ENCODE assay signal across 7 cellular contexts in the genomic region with DNA sequence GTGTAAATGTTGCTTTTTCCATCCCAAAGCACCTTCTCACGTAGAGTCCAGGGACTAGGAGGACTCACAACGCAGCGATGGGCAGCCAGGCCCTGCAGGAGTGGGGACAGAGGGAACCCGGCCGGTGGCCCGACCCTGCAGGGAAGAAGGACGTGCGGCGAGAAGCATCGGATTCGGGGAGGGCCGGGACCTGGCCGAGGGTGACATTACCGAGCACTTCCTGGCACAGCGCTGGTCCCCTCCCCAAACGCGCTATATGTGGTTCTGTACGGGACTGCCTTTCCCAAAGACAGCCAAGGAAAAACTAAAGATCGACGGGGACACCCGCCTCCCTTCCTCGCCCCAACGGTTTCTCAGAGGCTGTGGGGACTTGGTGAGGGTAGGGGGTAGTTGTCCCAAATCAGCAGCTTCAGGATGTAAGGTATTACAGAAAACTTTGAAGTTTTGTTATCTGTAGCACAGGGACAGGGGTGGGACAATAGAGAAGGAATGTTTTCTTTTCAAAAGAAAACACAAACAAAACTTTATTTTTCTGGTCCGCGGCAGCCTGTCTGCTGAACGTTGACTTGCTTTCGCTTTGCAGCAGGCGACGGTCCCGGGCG. TPM values are rescaled to one million over a fixed set of nuclear protein-coding genes. Genes with fewer than 3 reads are reported as not detected.
DNase-seq lines count a peak whose midpoint lies in the region; ATAC-seq, FAIRE-seq and TF ChIP-seq lines count a peak whose summit lies in the region.

No MANE protein-coding gene starts in this region.

- no peaks in the 10 kb centered on the region for H3K9me3 Mint-ChIP-seq in GM23338

- SMC1A ChIA-PET in GM12878 (lab: Charles Lee; ENCODE audit: uncharacterized antibody, unreplicated experiment), result interaction anchor here (1.0 to 3.4 kb wide), 11 partner anchors 23 to 483 kb away, joined by 3 to 16 read pairs (median 4); no protein-coding TSS in a partner anchor

- peaks cover 8% of the 10 kb centered on the region for H3K27me3 Mint-ChIP-seq in GM23338 (ENCODE audit: insufficient read depth, low read depth, poor library complexity)

- CTCF ChIA-PET in SK-N-SH (lab: Yijun Ruan, JAX), result interaction anchor here (0.6 to 2.8 kb wide), 6 partner anchors 317 to 728 kb away, joined by 3 to 14 read pairs (median 3); no protein-coding TSS in a partner anchor
- CTCF ChIA-PET in GM12878 (lab: Yijun Ruan, JAX), result interaction anchor here (1.0 to 2.3 kb wide), 2 partner anchors 21 to 24 kb away, joined by 3 to 8 read pairs; no protein-coding TSS in a partner anchor

- no peak overlapping the region for H3K27ac ChIP-seq in GM23338 (ENCODE audit: low read depth)
- peak overlapping the region; percentile 29 to 97; a peak in 3 of 4 replicates for H3K27ac ChIP-seq in SK-N-SH (ENCODE audit: low read depth in 2 of 2, low read length in 1 of 2)
- H3K27ac ChIP-seq in GM12878 (ENCODE audit: control insufficient read depth, insufficient read depth), result no peak overlapping the region
- H3K27ac ChIP-seq in small intestine (ENCODE audit: low read depth in 1 of 2, low read length in 1 of 2), result peak overlapping the region; percentile 82 to 98

- peak overlapping the region; percentile 88 for H3K4me3 Mint-ChIP-seq in GM23338

- H3K36me3 ChIP-seq in GM23338 (ENCODE audit: insufficient read depth) (no peaks in the 10 kb centered on the region), SK-N-SH (replicated peaks in 1 of 2; ENCODE audit: control insufficient read depth in 1 of 2, insufficient read depth in 2 of 2, low read length in 1 of 2) (no peaks in the 10 kb centered on the region), GM12878 (ENCODE audit: control insufficient read depth in 2 of 2, insufficient read depth in 2 of 2, low read length in 1 of 2) (no peaks in the 10 kb centered on the region), small intestine (ENCODE audit: control insufficient read depth in 2 of 2, insufficient read depth in 2 of 2, low read length in 2 of 2) (no peaks in the 10 kb centered on the region)

- ATAC-seq in GM23338 (peak; percentile 40), GM12878 (peak; percentile 13), GM21528 (IDR thresholded peaks at IDR 0.05; ENCODE audit: low FRiP score, unreplicated experiment) (no peak)

- TF ChIP-seq RAD21 in SK-N-SH (IDR thresholded peaks at IDR 0.05; ENCODE audit: low read length) (peak; percentile 37; the same call in 1 of the 2 replicates), GM12878 (IDR thresholded peaks at IDR 0.05; ENCODE audit: insufficient read depth, low read depth, low read length) (peak; percentile 49)

- 0 out of 2 replicates have a peak, but pooled peaks cover 7% of the 10 kb centered on the region for H4K20me1 ChIP-seq in GM23338 (replicated peaks; ENCODE audit: insufficient read depth)
- no peaks in the 10 kb centered on the region for H4K20me1 ChIP-seq in SK-N-SH (ENCODE audit: insufficient read depth)
- no peaks in the 10 kb centered on the region for H4K20me1 ChIP-seq in GM12878 (ENCODE audit: control insufficient read depth, insufficient read depth)

- peaks cover 36% of the 10 kb centered on the region; the same call in 2 of the 3 replicates for H3K4me1 Mint-ChIP-seq in GM23338

- TF ChIP-seq CTCF in GM23338 (conservative IDR thresholded peaks at IDR 0.05; ENCODE audit: low read depth in 2 of 2) (no peak), SK-N-SH (IDR thresholded peaks at IDR 0.05) (no peak), GM12878 (IDR thresholded peaks at IDR 0.05 in 2 of 3, conservative IDR thresholded peaks at IDR 0.05 in 1 of 3; ENCODE audit: control insufficient read depth in 2 of 3, extremely low read depth in 1 of 3, insufficient read depth in 1 of 3, low read depth in 3 of 3, low read length in 3 of 3) (peak in 2 of 3 experiments; percentile 12 to 36; a peak in 1 of 6 replicates)

- peaks cover 36% of the 10 kb centered on the region for H3K4me1 ChIP-seq in GM23338 (ENCODE audit: insufficient read depth)
- H3K4me1 ChIP-seq in SK-N-SH (ENCODE audit: control insufficient read depth in 1 of 2, insufficient read depth in 2 of 2, low read depth in 1 of 2, low read length in 1 of 2), result peaks cover 2 to 14% of the 10 kb centered on the region in 2 experiments; a peak in 3 of 4 replicates
- H3K4me1 ChIP-seq in GM12878 (ENCODE audit: control insufficient read depth, insufficient read depth, low read length), result peaks cover 20% of the 10 kb centered on the region
- H3K4me1 ChIP-seq in small intestine (ENCODE audit: control insufficient read depth in 2 of 2, insufficient read depth in 1 of 2, low read depth in 1 of 2, low read length in 1 of 2), result peaks cover 2 to 3% of the 10 kb centered on the region in 2 donors

- TF ChIP-seq POLR2A in GM12878 (IDR thresholded peaks at IDR 0.05; ENCODE audit: low read depth, low read length), result no peak

- H3K79me2 ChIP-seq in GM23338 (replicated peaks; ENCODE audit: insufficient read depth) (peaks cover 23% of the 10 kb centered on the region), SK-N-SH (ENCODE audit: insufficient read depth) (peaks cover 37% of the 10 kb centered on the region), GM12878 (ENCODE audit: control insufficient read depth, insufficient read depth, low read length) (peaks cover 35% of the 10 kb centered on the region)

- H3K4me2 ChIP-seq in GM23338 (peak overlapping the region; percentile 98), SK-N-SH (peak overlapping the region; percentile 80), GM12878 (ENCODE audit: control insufficient read depth, insufficient read depth) (peak overlapping the region; percentile 98)

- no peak overlapping the region for H3K27ac Mint-ChIP-seq in GM23338

- no peak for FAIRE-seq in GM12878 (lab: Jason Lieb, UNC)
- FAIRE-seq in small intestine (lab: Jason Lieb, UNC), result no peak

- intact Hi-C loops in GM12878 (cut with micrococcal nuclease; ENCODE audit: unreplicated experiment), result loop anchor here (2.0 to 5.0 kb wide), 2 partner anchors 87 to 486 kb away; no protein-coding TSS in a partner anchor

- H3K9me2 ChIP-seq in GM23338 (ENCODE audit: insufficient read depth) (no peaks in the 10 kb centered on the region), SK-N-SH (no peaks in the 10 kb centered on the region)

- H3K4me3 ChIP-seq in GM23338 (peak overlapping the region; percentile 91), SK-N-SH (ENCODE audit: low read depth in 2 of 2, low read length in 1 of 2) (peak overlapping the region; percentile 91 to 93), GM12878 (peak overlapping the region; percentile 97), iPS-18c (ENCODE audit: insufficient read depth, low read depth, low read length) (peak overlapping the region; percentile 73), small intestine (ENCODE audit: low read depth in 1 of 2, low read length in 2 of 2) (peak overlapping the region; percentile 91 to 98)

- DNase-seq in GM23338 (ENCODE audit: low spot score) (peak; percentile 60), SK-N-SH (peak; percentile 71), GM12878 (ENCODE audit: low read depth, low spot score) (no peak), small intestine (no peak), foreskin melanocyte (no peak)

- peaks cover 5% of the 10 kb centered on the region for H3F3A ChIP-seq in GM23338 (replicated peaks; ENCODE audit: low read depth)
- H3F3A ChIP-seq in SK-N-SH (replicated peaks; ENCODE audit: insufficient read depth), result peaks cover 13% of the 10 kb centered on the region

- WGBS in SK-N-SH (ENCODE audit: low lambda C conversion rate), result 9% methylated on average over 23 of the region's 31 CpGs
- WGBS in GM12878 (ENCODE audit: insufficient coverage, insufficient replicate concordance, low lambda C conversion rate, missing lambda C conversion rate), result under 1% methylated on average over 30 of the region's 31 CpGs
- WGBS in small intestine, 3 donors, result 0 to 2% (median 0%) methylated on average over 31 of the region's 31 CpGs

- H3K9ac ChIP-seq in SK-N-SH (peak overlapping the region; percentile 73; the same call in 1 of the 2 replicates), GM12878 (ENCODE audit: control insufficient read depth, insufficient read depth, low read length) (peak overlapping the region; percentile 54; the same call in 1 of the 2 replicates)

- no peaks in the 10 kb centered on the region for H3K36me3 Mint-ChIP-seq in GM23338 (ENCODE audit: low read depth)

- H3K9me3 ChIP-seq in SK-N-SH (no peaks in the 10 kb centered on the region), GM12878 (replicated peaks; ENCODE audit: control insufficient read depth, insufficient read depth, low read length) (no peaks in the 10 kb centered on the region), iPS-18c (ENCODE audit: control insufficient read depth, insufficient read depth, low read length) (no peaks in the 10 kb centered on the region), small intestine (ENCODE audit: control insufficient read depth, low read depth) (no peaks in the 10 kb centered on the region)

- BruUV-seq in GM12878 (replicated peaks; lab: Mats Ljungman, UMichigan), result no TSS peak

- RAD21 ChIA-PET in GM12878 (lab: Charles Lee; ENCODE audit: unreplicated experiment), result interaction anchor here (0.7 to 2.8 kb wide), 8 partner anchors 12 to 544 kb away, joined by 3 to 15 read pairs (median 5); no protein-coding TSS in a partner anchor

- H3K27me3 ChIP-seq in GM23338 (ENCODE audit: insufficient read depth), result peaks cover 36% of the 10 kb centered on the region
- no peaks in the 10 kb centered on the region for H3K27me3 ChIP-seq in SK-N-SH (ENCODE audit: insufficient read depth)
- no peaks in the 10 kb centered on the region for H3K27me3 ChIP-seq in GM12878 (replicated peaks in 1 of 2; ENCODE audit: control insufficient read depth in 2 of 2, insufficient read depth in 2 of 2, low read length in 1 of 2)
- no peaks in the 10 kb centered on the region for H3K27me3 ChIP-seq in small intestine (ENCODE audit: control insufficient read depth in 2 of 2, insufficient read depth in 2 of 2, low read length in 2 of 2)

- TF ChIP-seq EP300 in SK-N-SH (IDR thresholded peaks at IDR 0.05; ENCODE audit: borderline replicate concordance in 1 of 2, low read depth in 1 of 2, low read length in 1 of 2) (no peak), GM12878 (IDR thresholded peaks at IDR 0.05; ENCODE audit: borderline replicate concordance in 1 of 2, control insufficient read depth in 1 of 2, low read depth in 2 of 2, low read length in 2 of 2) (no peak)

- in situ Hi-C loops in GM12878 (cut with MboI), result no loop called here

- POLR2A ChIA-PET in SK-N-SH (lab: Yijun Ruan, JAX), result interaction anchor here (0.6 to 2.3 kb wide), 8 partner anchors 24 to 544 kb away, joined by 3 to 6 read pairs (median 4); no protein-coding TSS in a partner anchor
- POLR2A ChIA-PET in GM12878 (lab: Charles Lee), result interaction anchor here (1.6 kb wide), 1 partner anchor 18 kb away, joined by 5 read pairs; no protein-coding TSS in a partner anchor

- H2AFZ ChIP-seq in GM23338 (peak overlapping the region; percentile 95), SK-N-SH (ENCODE audit: low read depth) (peak overlapping the region; percentile 90), GM12878 (ENCODE audit: control insufficient read depth, low read depth, low read length) (peak overlapping the region; percentile 89)

RNA-seq across cellular contexts. Expression of a gene that starts 0.9 kb away (rescaled TPM):
- 13.0 and 14.4 TPM in 2 replicates for total RNA-seq in GM23338 (2014; rRNA removed; shearing (Covaris generic))
- polyA plus RNA-seq in GM23338 (2016; fragmentation: Nextera tagmentation; extraction: Ambion mirVana) (9.5 and 9.7 TPM in 2 replicates), SK-N-SH (2012; rRNA removed) (2.2 and 3.5 TPM in 2 replicates), GM12878 (2011; rRNA removed) (24.6 and 30.8 TPM in 2 replicates), GM12878 (2014; fragmentation: Illumina TruSeq; extraction: Trizol) (13.0 and 15.1 TPM in 2 replicates), GM12878 (2014; fragmentation: Nextera tagmentation; extraction: Ambion mirVana) (10 to 100 TPM in 1 of 2 experiments, 1 to 10 TPM in 1; 7.5 to 12.1 TPM), GM12878 (2014; rRNA removed) (7.9 and 8.2 TPM in 2 replicates), GM12878 (2016; fragmentation: Nextera tagmentation; extraction: Ambion mirVana) (10 to 100 TPM in 1 of 2 experiments, 1 to 10 TPM in 1; 8.6 to 10.2 TPM), small intestine (1 to 10 TPM; 4.9 to 6.3 (median 5.4) TPM)
- polyA plus RNA-seq in SK-N-SH (2012; cell fraction: cytosol; rRNA removed), result 3.0 and 3.6 TPM in 2 replicates
- polyA plus RNA-seq in SK-N-SH (2012; cell fraction: nucleus; rRNA removed), result 3.1 and 6.6 TPM in 2 replicates
- total RNA-seq in GM12878 (2013; cell fraction: nucleolus; rRNA removed), result 33.9 and 34.8 TPM in 2 replicates
- total RNA-seq in GM12878 (2014; rRNA removed) (17.7 and 20.7 TPM in 2 replicates), GM12878 (2014; rRNA removed; fragmentation: Illumina TruSeq; extraction: Trizol) (19.0 and 19.7 TPM in 2 replicates), GM12878 (2021) (17.0 and 17.1 TPM in 2 replicates)
- polyA plus RNA-seq in GM12878 (2011; ENCODE audit: low read depth), result 2.0 TPM
- 9.9 and 11.9 TPM in 2 replicates for polyA plus RNA-seq in GM12878 (2011; cell fraction: cytosol; rRNA removed)
- 16.4 and 19.2 TPM in 2 replicates for polyA plus RNA-seq in GM12878 (2011; cell fraction: nucleus; rRNA removed)
- polyA plus RNA-seq in GM12878 (2012), result 3.7 and 4.8 TPM in 2 replicates
- polyA minus RNA-seq in GM12878 (2011; rRNA and poly(A)+ RNA removed), result 42.3 and 54.1 TPM in 2 replicates
- polyA minus RNA-seq in GM12878 (2011; cell fraction: cytosol; rRNA and poly(A)+ RNA removed), result 16.8 and 17.9 TPM in 2 replicates
- 17.5 and 20.8 TPM in 2 replicates for polyA minus RNA-seq in GM12878 (2011; cell fraction: nucleus; rRNA and poly(A)+ RNA removed)

Comparison
In these comparisons a context has a peak if more than half of its experiments do, and no peak if none do; other contexts are left out.
1. DNase-seq: peak in GM23338 (single experiment) and SK-N-SH (single experiment); none in GM12878 (single experiment), small intestine (single experiment) and foreskin melanocyte (single experiment).
2. H3K27ac ChIP-seq: peak in SK-N-SH (2 of 2) and small intestine (2 of 2); none in GM23338 (single experiment) and GM12878 (single experiment).
3. CTCF ChIP-seq: peak in GM12878 (2 of 3); none in GM23338 (0 of 2) and SK-N-SH (single experiment).
4. Peak in every context shown above with its lines, with median percentiles within 50 percentile points of each other: H2AFZ ChIP-seq, H3K4me2 ChIP-seq and H3K4me3 ChIP-seq.